Comparison of ENCODE assay signal across 8 cellular contexts in genomic region chr3:49673715-49674490, GRCh38. TPM values are rescaled to one million over a fixed set of nuclear protein-coding genes. Genes with fewer than 3 reads are reported as not detected.
A peak's percentile ranks its signal among the peaks of the same experiment; 100 is the strongest.
DNase-seq lines count a peak whose midpoint lies in the region; ATAC-seq, FAIRE-seq and TF ChIP-seq lines count a peak whose summit lies in the region.

APEH (plus strand) TSS chr3:49674351; CDS start chr3:49674402, 51 bp downstream.

- H3K27me3 ChIP-seq in neutrophil: peaks cover 10% of the 10 kb centered on the region

- peak; percentile 80 for ATAC-seq in GM21786 (IDR thresholded peaks at IDR 0.05; ENCODE audit: unreplicated experiment)

- no peak for FAIRE-seq in D721Med (lab: Jason Lieb, UNC)

- H3K36me3 ChIP-seq in neutrophil: peaks cover 33% of the 10 kb centered on the region

- peak within 1 kb of the TSS; percentile 93 for H3K27ac ChIP-seq in neutrophil
- H3K27ac ChIP-seq in temporal lobe (ENCODE audit: low read depth, low read length): peak within 1 kb of the TSS; percentile 73

- H3K4me1 ChIP-seq in neutrophil (ENCODE audit: control insufficient read depth in 1 of 2, insufficient read depth in 1 of 2, low read depth in 1 of 2, low read length in 1 of 2): peaks cover 19 to 20% of the 10 kb centered on the region in 2 experiments

- DNase-seq in D721Med (ENCODE audit: insufficient read length, low spot score) (peak; percentile 97), LNCaP clone FGC (ENCODE audit: low read depth) (peak; percentile 97), fibroblast of villous mesenchyme (ENCODE audit: low read depth) (peak; percentile 95), COR-L47 (lab: John Stamatoyannopoulos, UW) (no peak)
- peak; percentile 99 for DNase-seq in activated T-cell treated with anti-CD3 and anti-CD28 coated beads, Interleukin-2, amount 50 U/mL, for 48 hours

- peak within 1 kb of the TSS; percentile 76 for H3K4me3 ChIP-seq in LNCaP clone FGC (ENCODE audit: low read depth, low read length)
- H3K4me3 ChIP-seq in fibroblast of villous mesenchyme (ENCODE audit: low read depth, low read length): peak within 1 kb of the TSS; percentile 82
- H3K4me3 ChIP-seq in neutrophil (ENCODE audit: low read depth in 1 of 2, low read length in 1 of 2): peak within 1 kb of the TSS; percentile 87 to 94

- no peaks in the 10 kb centered on the region for H3K9me3 ChIP-seq in neutrophil

- TF ChIP-seq CTCF in D721Med (IDR thresholded peaks at IDR 0.05; ENCODE audit: insufficient read depth, missing control alignments) (no peak), LNCaP clone FGC (IDR thresholded peaks at IDR 0.05; ENCODE audit: control insufficient read depth, extremely low read depth, insufficient read depth) (no peak), fibroblast of villous mesenchyme (IDR thresholded peaks at IDR 0.05; ENCODE audit: insufficient read depth, low read depth, low read length) (no peak), neutrophil (IDR thresholded peaks at IDR 0.05) (peak; percentile 38)

RNA-seq across cellular contexts. Expression of gene APEH, which starts in this region (rescaled TPM):
- total RNA-seq in fibroblast of villous mesenchyme (104 and 109 TPM in 2 replicates), temporal lobe (47.0 TPM)
